11 cellular contexts compared by ENCODE assay signal in the genomic region with DNA sequence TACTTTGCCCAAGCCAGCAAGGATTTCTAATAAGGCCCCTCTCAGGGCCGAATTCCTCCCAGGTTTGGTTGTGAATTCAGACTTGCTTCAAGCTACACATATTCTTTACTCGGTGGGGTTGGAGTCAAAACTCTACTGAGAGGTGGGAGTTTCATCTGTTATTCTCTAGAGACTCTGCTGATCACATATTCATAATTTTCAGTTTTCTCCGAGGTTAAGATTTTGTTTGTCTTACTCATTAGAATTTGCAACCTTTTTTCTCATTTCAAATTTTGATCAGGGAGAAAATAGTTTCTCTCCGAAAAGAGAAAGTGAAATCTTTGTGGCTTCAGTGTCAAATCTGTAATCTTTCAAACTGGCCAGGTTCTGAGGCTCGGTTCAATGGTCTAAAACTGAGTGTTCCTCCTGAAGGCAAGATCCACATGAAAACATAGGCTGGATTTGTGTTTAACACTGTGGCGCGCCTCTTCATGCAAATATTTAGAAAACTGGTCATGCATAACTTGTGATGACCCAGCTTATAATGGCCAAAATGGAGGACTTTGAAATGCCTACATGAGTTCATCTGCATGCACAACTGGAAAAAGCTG. TPM values are rescaled to one million over a fixed set of nuclear protein-coding genes. Genes with fewer than 3 reads are reported as not detected.
DNase-seq lines count a peak whose midpoint lies in the region; ATAC-seq, FAIRE-seq and TF ChIP-seq lines count a peak whose summit lies in the region.
"Had no signal": no experiment of that assay in that cellular context is flagged by ENCODE, and none has a peak within 500 bp of the region (broad histone marks: within the 10 kb centered on the region; RNA-seq: fewer than 3 reads in every experiment).

No MANE protein-coding gene starts in this region.

- H3K9ac ChIP-seq in BLaER1, result peak overlapping the region; percentile 59; the same call in 1 of the 2 replicates
- H3K9ac ChIP-seq in GM12878 (ENCODE audit: control insufficient read depth, insufficient read depth, low read length), result no peak overlapping the region; the same call in 1 of the 2 replicates

- H3K79me2 ChIP-seq in GM12878 (ENCODE audit: control insufficient read depth, insufficient read depth, low read length), result no peaks in the 10 kb centered on the region

- intact Hi-C loops in GM12878 (cut with micrococcal nuclease; ENCODE audit: unreplicated experiment) (no loop called here), adrenal gland (cut with DNase I) (no loop called here), tibial artery (cut with DNase I; ENCODE audit: low total_unique reads) (no loop called here)
- intact Hi-C loops in activated T-helper 2 cell treated with anti-CD3 and anti-CD28 coated beads, Interferon-gamma antibody, Interleukin-2, Interleukin-4, amounts not matched to agents 10 μg/mL and 5 μg/mL and 100 μg/mL, durations not matched to agents 14 hours and 24 hours and 36 hours (cut with micrococcal nuclease), result no loop called here

- peak; percentile 58 to 70; a peak in 3 of 4 replicates for TF ChIP-seq EP300 in GM12878 (IDR thresholded peaks at IDR 0.05; ENCODE audit: borderline replicate concordance in 1 of 2, control insufficient read depth in 1 of 2, low read depth in 2 of 2, low read length in 2 of 2)

- H3K9me3 ChIP-seq in BLaER1 (no peaks in the 10 kb centered on the region), GM12878 (replicated peaks; ENCODE audit: control insufficient read depth, insufficient read depth, low read length) (no peaks in the 10 kb centered on the region), adrenal gland (replicated peaks in 1 of 3) (no peaks in the 10 kb centered on the region), tibial artery (no peaks in the 10 kb centered on the region)
- H3K9me3 ChIP-seq: thoracic aorta had no signal

- CTCF ChIA-PET in GM12878 (lab: Yijun Ruan, JAX), result interaction anchor here (0.5 to 3.8 kb wide), 8 partner anchors 8 to 209 kb away, joined by 3 to 17 read pairs (median 6); partner anchors contain the start of genes GSTP1, POLD4, PPP1CA and TBX10

- H3K4me3 ChIP-seq in BLaER1 (peak overlapping the region; percentile 32; the same call in 1 of the 2 replicates), GM12878 (no peak overlapping the region), adrenal gland (no peak overlapping the region), tibial artery (no peak overlapping the region)
- H3K4me3 ChIP-seq: thoracic aorta had no signal

- H3K4me3 Mint-ChIP-seq in activated T-helper 2 cell treated with anti-CD3 and anti-CD28 coated beads, Interferon-gamma antibody, Interleukin-2, Interleukin-4, amounts not matched to agents 10 μg/mL and 5 μg/mL and 100 μg/mL, durations not matched to agents 14 hours and 24 hours and 36 hours (ENCODE audit: low read depth), result no peak overlapping the region
- H3K4me3 Mint-ChIP-seq: CD4-positive, CD25-positive, alpha-beta regulatory T cell had no signal

- TF ChIP-seq POLR2A in GM12878 (IDR thresholded peaks at IDR 0.05; ENCODE audit: low read depth, low read length) (no peak), adrenal gland (IDR thresholded peaks at IDR 0.05) (no peak)

- H3K27me3 ChIP-seq in BLaER1 (no peaks in the 10 kb centered on the region), GM12878 (replicated peaks in 1 of 2; ENCODE audit: control insufficient read depth in 2 of 2, insufficient read depth in 2 of 2, low read length in 1 of 2) (no peaks in the 10 kb centered on the region), adrenal gland (no peaks in the 10 kb centered on the region), tibial artery (no peaks in the 10 kb centered on the region)

- H3K4me2 ChIP-seq in BLaER1 (peak overlapping the region; percentile 69), GM12878 (ENCODE audit: control insufficient read depth, insufficient read depth) (peak overlapping the region; percentile 64)

- H3K4me1 ChIP-seq in BLaER1, result peaks cover 73% of the 10 kb centered on the region
- peaks cover 33% of the 10 kb centered on the region for H3K4me1 ChIP-seq in GM12878 (ENCODE audit: control insufficient read depth, insufficient read depth, low read length)
- H3K4me1 ChIP-seq in adrenal gland (replicated peaks in 1 of 2), result peaks cover 11 to 12% of the 10 kb centered on the region in 2 donors
- H3K4me1 ChIP-seq in tibial artery, result peaks cover 0 to 43% (median 8%) of the 10 kb centered on the region in 4 donors

- no TSS peak for BruUV-seq in GM12878 (replicated peaks; lab: Mats Ljungman, UMichigan)

- TF ChIP-seq RAD21 in GM12878 (IDR thresholded peaks at IDR 0.05; ENCODE audit: insufficient read depth, low read depth, low read length), result no peak

- TF ChIP-seq CTCF in GM12878 (IDR thresholded peaks at IDR 0.05 in 2 of 3, conservative IDR thresholded peaks at IDR 0.05 in 1 of 3; ENCODE audit: control insufficient read depth in 2 of 3, extremely low read depth in 1 of 3, insufficient read depth in 1 of 3, low read depth in 3 of 3, low read length in 3 of 3) (no peak), adrenal gland (IDR thresholded peaks at IDR 0.05) (no peak), tibial artery (IDR thresholded peaks at IDR 0.05) (no peak)

- no peaks in the 10 kb centered on the region for H3K9me3 Mint-ChIP-seq in activated T-helper 2 cell treated with anti-CD3 and anti-CD28 coated beads, Interferon-gamma antibody, Interleukin-2, Interleukin-4, amounts not matched to agents 10 μg/mL and 5 μg/mL and 100 μg/mL, durations not matched to agents 14 hours and 24 hours and 36 hours
- H3K9me3 Mint-ChIP-seq: CD4-positive, CD25-positive, alpha-beta regulatory T cell had no signal

- 1% methylated on average over 7 of the region's 7 CpGs for WGBS in GM12878 (ENCODE audit: insufficient coverage, insufficient replicate concordance, low lambda C conversion rate, missing lambda C conversion rate)
- WGBS in adrenal gland, 4 donors, result 70 to 76% (median 72%) methylated on average over 7 of the region's 7 CpGs

- no peak overlapping the region for H2AFZ ChIP-seq in GM12878 (ENCODE audit: control insufficient read depth, low read depth, low read length)

- RAD21 ChIA-PET in GM12878 (lab: Charles Lee; ENCODE audit: unreplicated experiment), result interaction anchor here (0.9 to 2.8 kb wide), 4 partner anchors 10 to 161 kb away, joined by 3 to 6 read pairs (median 4); partner anchors contain the start of gene PPP1CA

- in situ Hi-C loops in GM12878 (cut with MboI), result no loop called here

- SMC1A ChIA-PET in GM12878 (lab: Charles Lee; ENCODE audit: uncharacterized antibody, unreplicated experiment), result interaction anchor here (0.8 to 2.7 kb wide), 7 partner anchors 11 to 210 kb away, joined by 3 to 17 read pairs (median 5); no protein-coding TSS in a partner anchor

- POLR2A ChIA-PET in GM12878 (lab: Charles Lee), result interaction anchor here (0.5 to 1.3 kb wide), 5 partner anchors 10 to 478 kb away, joined by 3 read pairs; no protein-coding TSS in a partner anchor

- no peaks in the 10 kb centered on the region for H3K36me3 ChIP-seq in BLaER1
- H3K36me3 ChIP-seq in GM12878 (ENCODE audit: control insufficient read depth in 2 of 2, insufficient read depth in 2 of 2, low read length in 1 of 2), result no peaks in the 10 kb centered on the region
- no peaks in the 10 kb centered on the region for H3K36me3 ChIP-seq in adrenal gland (replicated peaks in 1 of 2)
- H3K36me3 ChIP-seq in tibial artery, result no peaks in the 10 kb centered on the region
- H3K36me3 ChIP-seq: thoracic aorta had no signal

- H3K36me3 Mint-ChIP-seq in activated T-helper 2 cell treated with anti-CD3 and anti-CD28 coated beads, Interferon-gamma antibody, Interleukin-2, Interleukin-4, amounts not matched to agents 10 μg/mL and 5 μg/mL and 100 μg/mL, durations not matched to agents 14 hours and 24 hours and 36 hours (ENCODE audit: low read depth), result no peaks in the 10 kb centered on the region
- H3K36me3 Mint-ChIP-seq: CD4-positive, CD25-positive, alpha-beta regulatory T cell had no signal

- H3K27ac ChIP-seq in BLaER1 (peak overlapping the region; percentile 75), GM12878 (ENCODE audit: control insufficient read depth, insufficient read depth) (peak overlapping the region; percentile 70), adrenal gland (no peak overlapping the region), tibial artery (no peak overlapping the region)

- DNase-seq in GM12878 (ENCODE audit: low read depth, low spot score) (peak; percentile 83), adrenal gland (no peak), T1000 (lab: John Stamatoyannopoulos, UW) (no peak), tibial artery (no peak)
- DNase-seq in activated T-helper 2 cell treated with anti-CD3 and anti-CD28 coated beads, Interferon-gamma antibody, Interleukin-2, Interleukin-4, amounts not matched to agents 10 μg/mL and 5 μg/mL and 100 μg/mL, durations not matched to agents 14 hours and 24 hours and 36 hours (ENCODE audit: low spot score), result no peak

- H3K27me3 Mint-ChIP-seq in activated T-helper 2 cell treated with anti-CD3 and anti-CD28 coated beads, Interferon-gamma antibody, Interleukin-2, Interleukin-4, amounts not matched to agents 10 μg/mL and 5 μg/mL and 100 μg/mL, durations not matched to agents 14 hours and 24 hours and 36 hours (ENCODE audit: low read depth), result peaks cover 15% of the 10 kb centered on the region

- peaks cover 12% of the 10 kb centered on the region for H3K4me1 Mint-ChIP-seq in activated T-helper 2 cell treated with anti-CD3 and anti-CD28 coated beads, Interferon-gamma antibody, Interleukin-2, Interleukin-4, amounts not matched to agents 10 μg/mL and 5 μg/mL and 100 μg/mL, durations not matched to agents 14 hours and 24 hours and 36 hours (ENCODE audit: low read depth)

- ATAC-seq in GM19035 (IDR thresholded peaks at IDR 0.05; ENCODE audit: unreplicated experiment), result peak; percentile 66
- ATAC-seq in HG03108 (IDR thresholded peaks at IDR 0.05; ENCODE audit: unreplicated experiment), result peak; percentile 69
- peak; percentile 87 for ATAC-seq in GM12878

- H4K20me1 ChIP-seq in BLaER1 (no peaks in the 10 kb centered on the region), GM12878 (ENCODE audit: control insufficient read depth, insufficient read depth) (no peaks in the 10 kb centered on the region)

- FAIRE-seq in GM12878 (lab: Jason Lieb, UNC), result peak; percentile 84
- FAIRE-seq: colon had no signal

- no peak overlapping the region for H3K27ac Mint-ChIP-seq in activated T-helper 2 cell treated with anti-CD3 and anti-CD28 coated beads, Interferon-gamma antibody, Interleukin-2, Interleukin-4, amounts not matched to agents 10 μg/mL and 5 μg/mL and 100 μg/mL, durations not matched to agents 14 hours and 24 hours and 36 hours

RNA-seq across cellular contexts. Expression of gene GSTP1, which starts 21.5 kb away (rescaled TPM):
- 76.8 and 83.9 TPM in 2 replicates for total RNA-seq in GM12878 (2013; cell fraction: nucleolus; rRNA removed)
- total RNA-seq in GM12878 (2014; rRNA removed) (1,623 and 1,788 TPM in 2 replicates), GM12878 (2014; rRNA removed; fragmentation: Illumina TruSeq; extraction: Trizol) (587 and 627 TPM in 2 replicates), GM12878 (2021) (831 and 852 TPM in 2 replicates), adrenal gland (1,000 to 10,000 TPM in 1 of 8 donors, 100 to 1,000 TPM in 7; 332 to 1,325 (median 429) TPM)
- 420 TPM for polyA plus RNA-seq in GM12878 (2011; ENCODE audit: low read depth)
- polyA plus RNA-seq in GM12878 (2011; rRNA removed) (511 and 1,079 TPM in 2 replicates), GM12878 (2014; fragmentation: Illumina TruSeq; extraction: Trizol) (158 and 501 TPM in 2 replicates), GM12878 (2014; fragmentation: Nextera tagmentation; extraction: Ambion mirVana) (100 to 1,000 TPM; 469 to 685 TPM), GM12878 (2014; rRNA removed) (1,173 and 1,340 TPM in 2 replicates), GM12878 (2016; fragmentation: Nextera tagmentation; extraction: Ambion mirVana) (1,000 to 10,000 TPM; 1,222 to 1,443 TPM), adrenal gland (100 to 1,000 TPM; 267 to 762 (median 466) TPM)
- polyA plus RNA-seq in GM12878 (2011; cell fraction: cytosol; rRNA removed), result 1,654 and 1,666 TPM in 2 replicates
- polyA plus RNA-seq in GM12878 (2011; cell fraction: nucleus; rRNA removed), result 1,290 and 1,384 TPM in 2 replicates
- polyA plus RNA-seq in GM12878 (2012), result 985 and 986 TPM in 2 replicates
- 586 and 669 TPM in 2 replicates for polyA minus RNA-seq in GM12878 (2011; rRNA and poly(A)+ RNA removed)
- 272 and 288 TPM in 2 replicates for polyA minus RNA-seq in GM12878 (2011; cell fraction: cytosol; rRNA and poly(A)+ RNA removed)
- polyA minus RNA-seq in GM12878 (2011; cell fraction: nucleus; rRNA and poly(A)+ RNA removed), result 191 and 230 TPM in 2 replicates
- 339 and 344 TPM in 2 replicates for total RNA-seq in activated T-helper 2 cell treated with anti-CD3 and anti-CD28 coated beads, Interferon-gamma antibody, Interleukin-2, Interleukin-4, amounts not matched to agents 10 μg/mL and 5 μg/mL and 100 μg/mL, durations not matched to agents 14 hours and 24 hours and 36 hours

RNA-seq across cellular contexts. Expression of gene CABP2, which starts 38.8 kb away (rescaled TPM):
- total RNA-seq in GM12878 (2013; cell fraction: nucleolus; rRNA removed), result not detected in 2 replicates
- total RNA-seq in GM12878 (2014; rRNA removed) (not detected in 2 replicates), GM12878 (2014; rRNA removed; fragmentation: Illumina TruSeq; extraction: Trizol) (not detected in 2 replicates), GM12878 (2021) (not detected in 2 replicates), adrenal gland (not detected)
- not detected for polyA plus RNA-seq in GM12878 (2011; ENCODE audit: low read depth)
- polyA plus RNA-seq in GM12878 (2011; rRNA removed) (not detected in 2 replicates), GM12878 (2014; fragmentation: Illumina TruSeq; extraction: Trizol) (not detected in 2 replicates), GM12878 (2014; fragmentation: Nextera tagmentation; extraction: Ambion mirVana) (not detected), GM12878 (2014; rRNA removed) (not detected in 2 replicates), GM12878 (2016; fragmentation: Nextera tagmentation; extraction: Ambion mirVana) (not detected), adrenal gland (not detected)
- polyA plus RNA-seq in GM12878 (2011; cell fraction: cytosol; rRNA removed), result not detected in 2 replicates
- not detected in 2 replicates for polyA plus RNA-seq in GM12878 (2011; cell fraction: nucleus; rRNA removed)
- not detected in 2 replicates for polyA plus RNA-seq in GM12878 (2012)
- polyA minus RNA-seq in GM12878 (2011; rRNA and poly(A)+ RNA removed), result not detected in 2 replicates
- not detected in 2 replicates for polyA minus RNA-seq in GM12878 (2011; cell fraction: cytosol; rRNA and poly(A)+ RNA removed)
- polyA minus RNA-seq in GM12878 (2011; cell fraction: nucleus; rRNA and poly(A)+ RNA removed), result not detected in 2 replicates
- not detected in 2 replicates for total RNA-seq in activated T-helper 2 cell treated with anti-CD3 and anti-CD28 coated beads, Interferon-gamma antibody, Interleukin-2, Interleukin-4, amounts not matched to agents 10 μg/mL and 5 μg/mL and 100 μg/mL, durations not matched to agents 14 hours and 24 hours and 36 hours
- total RNA-seq: CD4-positive, CD25-positive, alpha-beta regulatory T cell; thoracic aorta had no signal
- polyA plus RNA-seq: CD4-positive, CD25-positive, alpha-beta regulatory T cell had no signal

RNA-seq across cellular contexts. Expression of gene NDUFV1, which starts 44.7 kb away (rescaled TPM):
- total RNA-seq in GM12878 (2013; cell fraction: nucleolus; rRNA removed), result 213 and 251 TPM in 2 replicates
- 301 and 330 TPM in 2 replicates for total RNA-seq in GM12878 (2014; rRNA removed)
- total RNA-seq in GM12878 (2014; rRNA removed; fragmentation: Illumina TruSeq; extraction: Trizol), result 162 and 166 TPM in 2 replicates
- 310 and 312 TPM in 2 replicates for total RNA-seq in GM12878 (2021)
- polyA plus RNA-seq in GM12878 (2011; ENCODE audit: low read depth), result 75.2 TPM
- polyA plus RNA-seq in GM12878 (2011; rRNA removed), result 97.9 and 184 TPM in 2 replicates
- 278 and 410 TPM in 2 replicates for polyA plus RNA-seq in GM12878 (2011; cell fraction: cytosol; rRNA removed)
- 516 and 698 TPM in 2 replicates for polyA plus RNA-seq in GM12878 (2011; cell fraction: nucleus; rRNA removed)
- 210 and 225 TPM in 2 replicates for polyA plus RNA-seq in GM12878 (2012)
- 37.6 and 129 TPM in 2 replicates for polyA plus RNA-seq in GM12878 (2014; fragmentation: Illumina TruSeq; extraction: Trizol)
- 10 to 100 TPM in 1 of 2 experiments, 1 to 10 TPM in 1; 8.2 to 51.7 TPM for polyA plus RNA-seq in GM12878 (2014; fragmentation: Nextera tagmentation; extraction: Ambion mirVana)
- 277 and 312 TPM in 2 replicates for polyA plus RNA-seq in GM12878 (2014; rRNA removed)
- 100 to 1,000 TPM; 348 to 380 TPM for polyA plus RNA-seq in GM12878 (2016; fragmentation: Nextera tagmentation; extraction: Ambion mirVana)
- polyA minus RNA-seq in GM12878 (2011; rRNA and poly(A)+ RNA removed), result 107 and 172 TPM in 2 replicates
- 90.7 and 96.4 TPM in 2 replicates for polyA minus RNA-seq in GM12878 (2011; cell fraction: cytosol; rRNA and poly(A)+ RNA removed)
- 83.2 and 139 TPM in 2 replicates for polyA minus RNA-seq in GM12878 (2011; cell fraction: nucleus; rRNA and poly(A)+ RNA removed)
- total RNA-seq in activated T-helper 2 cell treated with anti-CD3 and anti-CD28 coated beads, Interferon-gamma antibody, Interleukin-2, Interleukin-4, amounts not matched to agents 10 μg/mL and 5 μg/mL and 100 μg/mL, durations not matched to agents 14 hours and 24 hours and 36 hours, result 237 and 242 TPM in 2 replicates
- 100 to 1,000 TPM; 176 to 439 (median 297) TPM for total RNA-seq in adrenal gland
- polyA plus RNA-seq in adrenal gland, result 100 to 1,000 TPM in 2 of 3 donors, 10 to 100 TPM in 1; 84.2 to 231 (median 227) TPM

RNA-seq across cellular contexts. Expression of gene CDK2AP2, which starts 54.1 kb away (rescaled TPM):
- total RNA-seq in GM12878 (2013; cell fraction: nucleolus; rRNA removed), result 7.6 and 8.2 TPM in 2 replicates
- total RNA-seq in GM12878 (2014; rRNA removed) (36.2 and 45.5 TPM in 2 replicates), GM12878 (2014; rRNA removed; fragmentation: Illumina TruSeq; extraction: Trizol) (17.2 and 19.2 TPM in 2 replicates), GM12878 (2021) (58.8 and 60.7 TPM in 2 replicates), adrenal gland (100 to 1,000 TPM in 1 of 8 donors, 10 to 100 TPM in 7; 34.0 to 218 (median 56.3) TPM)
- 22.0 TPM for polyA plus RNA-seq in GM12878 (2011; ENCODE audit: low read depth)
- polyA plus RNA-seq in GM12878 (2011; rRNA removed) (6.7 and 15.9 TPM in 2 replicates), GM12878 (2014; fragmentation: Illumina TruSeq; extraction: Trizol) (5.8 and 36.3 TPM in 2 replicates), GM12878 (2014; fragmentation: Nextera tagmentation; extraction: Ambion mirVana) (10 to 100 TPM in 1 of 2 experiments, 1 to 10 TPM in 1; 8.0 to 18.0 TPM), GM12878 (2014; rRNA removed) (51.4 and 55.4 TPM in 2 replicates), GM12878 (2016; fragmentation: Nextera tagmentation; extraction: Ambion mirVana) (100 to 1,000 TPM; 150 to 177 TPM), adrenal gland (100 to 1,000 TPM in 1 of 3 donors, 10 to 100 TPM in 2; 55.4 to 110 (median 85.6) TPM)
- polyA plus RNA-seq in GM12878 (2011; cell fraction: cytosol; rRNA removed), result 61.6 and 74.5 TPM in 2 replicates
- 39.1 and 49.9 TPM in 2 replicates for polyA plus RNA-seq in GM12878 (2011; cell fraction: nucleus; rRNA removed)
- 48.2 and 49.0 TPM in 2 replicates for polyA plus RNA-seq in GM12878 (2012)
- polyA minus RNA-seq in GM12878 (2011; rRNA and poly(A)+ RNA removed), result 11.6 and 24.7 TPM in 2 replicates
- polyA minus RNA-seq in GM12878 (2011; cell fraction: cytosol; rRNA and poly(A)+ RNA removed), result 19.1 and 23.9 TPM in 2 replicates
- 20.6 and 28.2 TPM in 2 replicates for polyA minus RNA-seq in GM12878 (2011; cell fraction: nucleus; rRNA and poly(A)+ RNA removed)
- 117 and 119 TPM in 2 replicates for total RNA-seq in activated T-helper 2 cell treated with anti-CD3 and anti-CD28 coated beads, Interferon-gamma antibody, Interleukin-2, Interleukin-4, amounts not matched to agents 10 μg/mL and 5 μg/mL and 100 μg/mL, durations not matched to agents 14 hours and 24 hours and 36 hours

RNA-seq across cellular contexts. Expression of gene PITPNM1, which starts 56.9 kb away (rescaled TPM):
- 57.2 and 68.9 TPM in 2 replicates for total RNA-seq in GM12878 (2013; cell fraction: nucleolus; rRNA removed)
- 28.3 and 47.4 TPM in 2 replicates for total RNA-seq in GM12878 (2014; rRNA removed)
- total RNA-seq in GM12878 (2014; rRNA removed; fragmentation: Illumina TruSeq; extraction: Trizol), result 10.5 and 13.7 TPM in 2 replicates
- 56.8 and 60.9 TPM in 2 replicates for total RNA-seq in GM12878 (2021)
- 17.4 TPM for polyA plus RNA-seq in GM12878 (2011; ENCODE audit: low read depth)
- polyA plus RNA-seq in GM12878 (2011; rRNA removed), result 13.7 and 16.9 TPM in 2 replicates
- 18.3 and 31.5 TPM in 2 replicates for polyA plus RNA-seq in GM12878 (2011; cell fraction: cytosol; rRNA removed)
- 105 and 147 TPM in 2 replicates for polyA plus RNA-seq in GM12878 (2011; cell fraction: nucleus; rRNA removed)
- 26.5 and 30.4 TPM in 2 replicates for polyA plus RNA-seq in GM12878 (2012)
- 5.8 and 16.1 TPM in 2 replicates for polyA plus RNA-seq in GM12878 (2014; fragmentation: Illumina TruSeq; extraction: Trizol)
- polyA plus RNA-seq in GM12878 (2014; fragmentation: Nextera tagmentation; extraction: Ambion mirVana), result under 1 TPM; 0.11 to 0.49 TPM
- 43.7 and 46.0 TPM in 2 replicates for polyA plus RNA-seq in GM12878 (2014; rRNA removed)
- polyA plus RNA-seq in GM12878 (2016; fragmentation: Nextera tagmentation; extraction: Ambion mirVana), result 10 to 100 TPM; 15.6 to 19.5 TPM
- 11.9 and 25.0 TPM in 2 replicates for polyA minus RNA-seq in GM12878 (2011; rRNA and poly(A)+ RNA removed)
- 11.5 and 19.1 TPM in 2 replicates for polyA minus RNA-seq in GM12878 (2011; cell fraction: cytosol; rRNA and poly(A)+ RNA removed)
- polyA minus RNA-seq in GM12878 (2011; cell fraction: nucleus; rRNA and poly(A)+ RNA removed), result 14.1 and 28.2 TPM in 2 replicates
- 118 and 120 TPM in 2 replicates for total RNA-seq in activated T-helper 2 cell treated with anti-CD3 and anti-CD28 coated beads, Interferon-gamma antibody, Interleukin-2, Interleukin-4, amounts not matched to agents 10 μg/mL and 5 μg/mL and 100 μg/mL, durations not matched to agents 14 hours and 24 hours and 36 hours
- total RNA-seq in adrenal gland, result 100 to 1,000 TPM in 1 of 8 donors, 10 to 100 TPM in 7; 24.8 to 146 (median 53.3) TPM
- polyA plus RNA-seq in adrenal gland, result 10 to 100 TPM; 42.6 to 70.9 (median 62.1) TPM

Comparison
In these comparisons a context has a peak if more than half of its experiments do, and no peak if none do; other contexts are left out.
1. H3K27ac ChIP-seq: peak in BLaER1 (single experiment) and GM12878 (single experiment); none in adrenal gland (0 of 5) and tibial artery (0 of 2).
2. Peak in every context shown above with its lines, with median percentiles within 50 percentile points of each other: ATAC-seq.